ENCODE assay signal across 8 cellular contexts in the genomic region with DNA sequence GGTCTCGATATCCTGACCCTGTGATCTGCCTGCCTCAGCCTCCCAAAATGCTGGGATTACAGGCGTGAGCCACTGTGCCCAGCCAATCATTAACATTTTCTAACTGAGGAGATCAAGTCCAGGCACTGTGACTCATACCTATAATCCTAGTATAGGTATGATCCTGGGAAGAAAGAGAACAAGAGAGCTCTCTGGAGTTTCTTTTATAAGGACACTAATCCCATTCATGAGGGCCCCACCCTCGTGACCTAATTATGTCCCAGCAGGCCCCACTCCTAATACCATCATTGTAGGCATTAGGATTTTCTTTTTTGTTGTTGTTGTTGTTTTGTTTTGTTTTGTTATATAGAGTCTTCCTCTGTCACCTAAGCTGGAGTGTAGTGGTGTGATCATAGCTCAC.
"Had no signal": no experiment of that assay in that cellular context is flagged by ENCODE, and none has a peak within 500 bp of the region (broad histone marks: within the 10 kb centered on the region; RNA-seq: fewer than 3 reads in every experiment).

No MANE protein-coding gene starts in this region.

- FAIRE-seq: HTR-8/SVneo, K562 had no signal

- H3K4me3 ChIP-seq: K562 had no signal

- H3K36me3 Mint-ChIP-seq: IgD-negative memory B cell had no signal

- DNase-seq: IMR-90, KBM-7, KG1 had no signal

- H3K4me2 ChIP-seq: KMS-11 had no signal

- H3K27ac Mint-ChIP-seq: IgD-negative memory B cell had no signal

- H3K4me3 Mint-ChIP-seq: IgD-negative memory B cell had no signal

- H3K9ac ChIP-seq: KMS-11 had no signal

- ATAC-seq: K562 had no signal

- H3K4me1 Mint-ChIP-seq: IgD-negative memory B cell had no signal

- H3K27ac ChIP-seq: HL-60, KMS-11 had no signal
